19 cellular contexts compared by ENCODE assay signal in the genomic region with DNA sequence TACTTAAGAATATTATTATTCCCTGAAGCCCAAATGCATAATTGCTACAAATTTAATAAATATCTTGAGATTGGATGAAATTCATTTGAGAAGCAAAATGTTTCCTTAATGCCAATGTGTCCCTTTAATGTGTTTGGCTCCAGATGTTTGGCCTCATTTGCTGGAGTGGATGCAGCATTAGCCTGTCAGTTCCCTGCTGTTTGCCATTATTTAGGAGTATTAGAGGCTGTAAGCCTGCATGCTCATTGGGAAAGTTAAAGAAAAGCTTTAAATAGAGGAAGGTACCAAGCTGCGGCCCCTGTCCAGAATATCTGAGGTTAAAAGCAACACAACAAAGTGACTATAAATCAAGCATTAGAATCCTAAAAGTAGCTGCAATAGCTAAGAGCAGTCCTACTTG. TPM values are rescaled to one million over a fixed set of nuclear protein-coding genes. Genes with fewer than 3 reads are reported as not detected.
DNase-seq lines count a peak whose midpoint lies in the region; ATAC-seq and TF ChIP-seq lines count a peak whose summit lies in the region.
"Had no signal": no experiment of that assay in that cellular context is flagged by ENCODE, and none has a peak within 500 bp of the region (broad histone marks: within the 10 kb centered on the region; RNA-seq: fewer than 3 reads in every experiment).

No MANE protein-coding gene starts in this region.

- no peak overlapping the region for H2BK5ac ChIP-seq in IMR-90 (ENCODE audit: low read depth, low read length, poor library complexity, severe bottlenecking)

- peaks cover 3 to 4% of the 10 kb centered on the region in 2 experiments; a peak in 2 of 4 replicates for H3K79me1 ChIP-seq in IMR-90 (ENCODE audit: low read depth in 1 of 2, low read length in 2 of 2)

- no peak overlapping the region for H3K18ac ChIP-seq in IMR-90 (ENCODE audit: low read depth, low read length)

- peaks cover 4% of the 10 kb centered on the region for H3K36me3 ChIP-seq in A673 (ENCODE audit: insufficient read depth, low read length, poor library complexity, severe bottlenecking)
- H3K36me3 ChIP-seq in IMR-90 (ENCODE audit: control insufficient read depth, insufficient read depth, low read length): 0 out of 2 replicates have a peak, but pooled peaks cover 2% of the 10 kb centered on the region
- no peaks in the 10 kb centered on the region for H3K36me3 ChIP-seq in ectodermal cell (ENCODE audit: control insufficient read depth, insufficient read depth, low read length)
- no peaks in the 10 kb centered on the region for H3K36me3 ChIP-seq in neural cell (ENCODE audit: insufficient read depth, low read length)

- H4K20me1 ChIP-seq in IMR-90 (ENCODE audit: insufficient read depth, low read length) (no peaks in the 10 kb centered on the region), neural cell (ENCODE audit: insufficient read depth) (no peaks in the 10 kb centered on the region)

- no peak overlapping the region for H2BK15ac ChIP-seq in IMR-90 (ENCODE audit: low read depth, low read length)

- no peak overlapping the region for H4K91ac ChIP-seq in IMR-90 (ENCODE audit: insufficient read depth, low read depth, low read length)

- DNase-seq in A673 (ENCODE audit: low spot score): peak; percentile 93
- DNase-seq in IMR-90: no peak
- DNase-seq in AML-193 (lab: John Stamatoyannopoulos, UW): no peak
- DNase-seq in NOMO-1 (lab: John Stamatoyannopoulos, UW; ENCODE audit: unreplicated experiment in 2 of 2): no peak
- no peak for DNase-seq in erythroblast (lab: John Stamatoyannopoulos, UW)
- DNase-seq: ACHN, DMS79 treated with DMSO at 0.1 percent for 48 hours, H9, KBM-7, NCI-H1105, NCI-H187 treated with DMSO at 0.1 percent for 48 hours, NCI-H446, NCI-H748 treated with DMSO at 0.1 percent for 48 hours, SIG-M5 had no signal

- H2BK20ac ChIP-seq in IMR-90 (ENCODE audit: low read depth, low read length): no peak overlapping the region

- TF ChIP-seq POLR2A in IMR-90 (IDR thresholded peaks at IDR 0.05; ENCODE audit: low read depth, low read length) (no peak), erythroblast (IDR thresholded peaks at IDR 0.05; ENCODE audit: low read length) (no peak)

- peaks cover 23% of the 10 kb centered on the region for H3K4me1 ChIP-seq in A673 (ENCODE audit: insufficient read depth, low read length, poor library complexity, severe bottlenecking)
- H3K4me1 ChIP-seq in IMR-90 (ENCODE audit: control insufficient read depth, insufficient read depth, low read length): peaks cover 4% of the 10 kb centered on the region
- peaks cover 21% of the 10 kb centered on the region for H3K4me1 ChIP-seq in ectodermal cell (ENCODE audit: control insufficient read depth, insufficient read depth, low read length)

- TF ChIP-seq CTCF in A673 (conservative IDR thresholded peaks at IDR 0.05; ENCODE audit: low read depth, low read length) (no peak), IMR-90 (conservative IDR thresholded peaks at IDR 0.05; ENCODE audit: low read depth, low read length) (no peak), neural cell (IDR thresholded peaks at IDR 0.05; ENCODE audit: poor library complexity, severe bottlenecking) (no peak)

- H3K56ac ChIP-seq in IMR-90 (ENCODE audit: extremely low read depth, insufficient read depth, low read length): no peak overlapping the region

- H3K27ac ChIP-seq in A673 (ENCODE audit: low read depth, low read length, poor library complexity, severe bottlenecking) (no peak overlapping the region), IMR-90 (ENCODE audit: insufficient read depth, low read length) (no peak overlapping the region), ectodermal cell (ENCODE audit: insufficient read depth, low read depth, low read length, poor library complexity, severe bottlenecking) (peak overlapping the region; percentile 58), neural cell (ENCODE audit: low read length) (no peak overlapping the region)
- H3K27ac ChIP-seq: C4-2B, PC-9, RWPE1 had no signal

- peak; percentile 8 for TF ChIP-seq EP300 in neural cell (conservative IDR thresholded peaks at IDR 0.05; ENCODE audit: poor library complexity, severe bottlenecking)

- no peak overlapping the region for H3K4me2 ChIP-seq in IMR-90 (ENCODE audit: low read depth, low read length)
- no peak overlapping the region for H3K4me2 ChIP-seq in neural cell (ENCODE audit: low read length)

- no peaks in the 10 kb centered on the region for H3K79me2 ChIP-seq in neural cell (replicated peaks; ENCODE audit: insufficient read depth, low read length)

- 0 out of 2 replicates have a peak overlapping the region, but pooled peaks have one; percentile 17 for H2AK5ac ChIP-seq in IMR-90 (ENCODE audit: low read depth, low read length)

- peak overlapping the region; percentile 45; the same call in 1 of the 2 replicates for H3K4ac ChIP-seq in IMR-90 (ENCODE audit: low read depth, low read length)

- no peak for TF ChIP-seq RAD21 in IMR-90 (IDR thresholded peaks at IDR 0.05; ENCODE audit: low read length)
- TF ChIP-seq RAD21 in neural cell (conservative IDR thresholded peaks at IDR 0.05): no peak

- H3K23ac ChIP-seq in IMR-90 (ENCODE audit: low read depth, low read length): no peak overlapping the region

- in situ Hi-C loops in IMR-90 (cut with MboI; ENCODE audit: low sequenced_read_pairs): no loop called here

- no peak overlapping the region for H4K8ac ChIP-seq in IMR-90 (ENCODE audit: low read depth in 2 of 2, low read length in 2 of 2)

- H3K9me1 ChIP-seq in IMR-90 (ENCODE audit: insufficient read depth, low read length): peaks cover 4% of the 10 kb centered on the region

- H4K5ac ChIP-seq in IMR-90 (ENCODE audit: low read depth, low read length): no peak overlapping the region

- H3K27me3 ChIP-seq in A673 (replicated peaks; ENCODE audit: insufficient read depth, low read depth, low read length, poor library complexity): no peaks in the 10 kb centered on the region
- H3K27me3 ChIP-seq in IMR-90 (ENCODE audit: control insufficient read depth, insufficient read depth, low read length): no peaks in the 10 kb centered on the region
- H3K27me3 ChIP-seq in ectodermal cell (ENCODE audit: control insufficient read depth, insufficient read depth, low read length, poor library complexity, severe bottlenecking): no peaks in the 10 kb centered on the region
- H3K27me3 ChIP-seq in neural cell (ENCODE audit: insufficient read depth, low read depth, low read length): no peaks in the 10 kb centered on the region

- BruUV-seq in A673 (replicated peaks; lab: Mats Ljungman, UMichigan): no TSS peak
- BruUV-seq in IMR-90 (replicated peaks; lab: Mats Ljungman, UMichigan): no TSS peak

- no CpG with 5 or more reads among the region's 1 CpG for WGBS in IMR-90 (ENCODE audit: extremely low coverage in 2 of 2, insufficient read length in 1 of 2), 2 experiments
- WGBS in ectodermal cell, 2 experiments: 5 to 18% methylated on average over 1 of the region's 1 CpG

- H3K4me3 ChIP-seq in A673 (ENCODE audit: low read depth, low read length, poor library complexity, severe bottlenecking): no peak overlapping the region
- H3K4me3 ChIP-seq in IMR-90 (ENCODE audit: insufficient read depth, low read depth, low read length): no peak overlapping the region
- H3K4me3 ChIP-seq in ectodermal cell (ENCODE audit: insufficient read depth, low read depth, low read length): no peak overlapping the region
- no peak overlapping the region for H3K4me3 ChIP-seq in neural cell (ENCODE audit: low read length)
- H3K4me3 ChIP-seq: PC-9 had no signal

- CTCF ChIA-PET in A673 (lab: Charles Lee): no interaction called here
- CTCF ChIA-PET in IMR-90 (lab: Yijun Ruan, JAX): no interaction called here

- H2AFZ ChIP-seq in IMR-90 (replicated peaks; ENCODE audit: low read length, poor library complexity) (no peak overlapping the region), neural cell (ENCODE audit: low read depth, low read length) (no peak overlapping the region)
- H2AFZ ChIP-seq: PC-9 had no signal

- 0 out of 2 replicates have a peak overlapping the region, but pooled peaks have one; percentile 27 for H3K14ac ChIP-seq in IMR-90 (replicated peaks; ENCODE audit: low read depth, low read length)

- POLR2A ChIA-PET in A673 (lab: Charles Lee; ENCODE audit: low non-redundant PET): no interaction called here
- POLR2A ChIA-PET in IMR-90 (lab: Charles Lee; ENCODE audit: unreplicated experiment): no interaction called here

- ATAC-seq in IMR-90 (ENCODE audit: low read depth): no peak

- intact Hi-C loops in A673 (cut with micrococcal nuclease; ENCODE audit: unreplicated experiment) (no loop called here), IMR-90 (cut with micrococcal nuclease) (no loop called here)

- dilution Hi-C loops in IMR-90 (cut with HindIII; ENCODE audit: low sequenced_read_pairs, unreplicated experiment): no loop called here

- H3K9me2 ChIP-seq in neural cell (ENCODE audit: insufficient read depth, low read length): no peaks in the 10 kb centered on the region

- H3K9ac ChIP-seq in IMR-90 (ENCODE audit: low read depth, low read length) (no peak overlapping the region), neural cell (ENCODE audit: low read length) (no peak overlapping the region)

- peaks cover 11% of the 10 kb centered on the region for H3K9me3 ChIP-seq in A673 (ENCODE audit: low read depth, low read length, poor library complexity, severe bottlenecking)
- H3K9me3 ChIP-seq in IMR-90 (ENCODE audit: control insufficient read depth, insufficient read depth, low read length): peaks cover 2% of the 10 kb centered on the region; the same call in 1 of the 2 replicates
- no peaks in the 10 kb centered on the region for H3K9me3 ChIP-seq in ectodermal cell (ENCODE audit: control insufficient read depth, low read length)
- no peaks in the 10 kb centered on the region for H3K9me3 ChIP-seq in neural cell (ENCODE audit: low read length)

- no peak overlapping the region for H2AK9ac ChIP-seq in IMR-90 (replicated peaks; ENCODE audit: low read depth, low read length, poor library complexity)

- peak overlapping the region; percentile 75; the same call in 1 of the 2 replicates for H2BK120ac ChIP-seq in IMR-90 (ENCODE audit: low read depth, low read length)

- peaks cover 6% of the 10 kb centered on the region for H3F3A ChIP-seq in neural cell (ENCODE audit: insufficient read depth, low read length, poor library complexity, severe bottlenecking)

TF ChIP-seq in IMR-90, 13 proteins besides CTCF, POLR2A, EP300 and RAD21 (continues in another document):
- TF ChIP-seq CEBPB (IDR thresholded peaks at IDR 0.05; ENCODE audit: low read depth, low read length) (no peak), RFX5 (IDR thresholded peaks at IDR 0.05; ENCODE audit: low read depth, low read length) (no peak)

TF ChIP-seq in neural cell, 6 proteins besides CTCF, POLR2A, EP300 and RAD21 (continues in another document):
- TF ChIP-seq POLR2AphosphoS5 (IDR thresholded peaks at IDR 0.05) (no peak), TAF1 (IDR thresholded peaks at IDR 0.05; ENCODE audit: low read depth) (no peak)

RNA-seq across cellular contexts. Expression of gene PITPNB, which starts 54.8 kb away (rescaled TPM):
- total RNA-seq in A673 (2021) (130 and 135 TPM in 2 replicates), IMR-90 (2012; rRNA removed) (19.7 and 29.2 TPM in 2 replicates)
- polyA plus RNA-seq in IMR-90 (2012; rRNA removed) (43.3 and 54.5 TPM in 2 replicates), neural cell (39.7 and 44.8 TPM in 2 replicates)
- 12.1 and 20.1 TPM in 2 replicates for polyA plus RNA-seq in IMR-90 (2012; cell fraction: cytosol; rRNA removed)
- 9.3 and 56.7 TPM in 2 replicates for polyA plus RNA-seq in IMR-90 (2012; cell fraction: nucleus; rRNA removed; ENCODE audit: low replicate concordance)
- polyA plus RNA-seq in ectodermal cell (2013, experiment 1 of 4): 58.4 TPM
- polyA plus RNA-seq in ectodermal cell (2013, experiment 2 of 4): 60.8 TPM
- 47.4 TPM for polyA plus RNA-seq in ectodermal cell (2013, experiment 3 of 4)
- polyA plus RNA-seq in ectodermal cell (2013, experiment 4 of 4): 50.8 TPM
- polyA minus RNA-seq in neural cell: 56.7 and 66.1 TPM in 2 replicates
